Comparison of ENCODE assay signal across 8 cellular contexts in genomic region chr11:64511966-64512365, GRCh38. TPM values are rescaled to one million over a fixed set of nuclear protein-coding genes. Genes with fewer than 3 reads are reported as not detected.
"Had no signal": no experiment of that assay in that cellular context is flagged by ENCODE, and none has a peak within 500 bp of the region (broad histone marks: within the 10 kb centered on the region; RNA-seq: fewer than 3 reads in every experiment).

No MANE protein-coding gene starts in this region.

- H3K4me3 ChIP-seq: K562 had no signal

- H3K4me2 ChIP-seq: KMS-11 had no signal

- H3K4me1 Mint-ChIP-seq: IgD-negative memory B cell had no signal

- H3K9ac ChIP-seq: KMS-11 had no signal

- H3K36me3 Mint-ChIP-seq: IgD-negative memory B cell had no signal

- H3K27ac ChIP-seq: HL-60, KMS-11 had no signal

- DNase-seq: KBM-7, KG1 had no signal

- H3K4me3 Mint-ChIP-seq: IgD-negative memory B cell had no signal

- H3K27ac Mint-ChIP-seq: IgD-negative memory B cell had no signal

- ATAC-seq: HepG2, K562 had no signal

RNA-seq across cellular contexts. Expression of gene SLC22A11, which starts 43.8 kb away (rescaled TPM):
- total RNA-seq: HT1080, K562 had no signal
- polyA plus RNA-seq: IgD-negative memory B cell had no signal
